Comparison of ENCODE assay signal across 6 cellular contexts in the genomic region with DNA sequence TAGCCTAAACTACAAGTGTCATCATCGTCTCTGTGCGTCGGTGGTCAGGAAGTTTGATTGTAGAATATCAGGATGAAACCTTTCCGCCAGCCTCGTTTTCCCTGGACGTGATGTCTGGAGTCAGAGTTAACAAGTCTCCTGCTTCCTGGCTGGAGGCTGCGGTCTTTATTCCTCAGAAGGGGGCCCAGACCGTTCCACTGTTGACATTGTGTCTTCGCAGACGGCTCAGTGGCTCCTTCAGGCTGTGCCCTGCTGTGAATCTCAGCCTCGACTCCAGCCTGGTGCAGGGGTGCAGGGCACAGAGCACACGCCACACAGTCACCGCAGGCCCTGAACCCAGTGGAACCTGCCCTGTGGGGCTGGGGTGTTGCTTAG.
"Had no signal": no experiment of that assay in that cellular context is flagged by ENCODE, and none has a peak within 500 bp of the region (broad histone marks: within the 10 kb centered on the region; RNA-seq: fewer than 3 reads in every experiment).

No MANE protein-coding gene starts in this region.

- DNase-seq: GM23248, GOT3, H9, HCEC 1CT, KBM-7 had no signal

- H2AFZ ChIP-seq: GM23248 had no signal

- H3K9ac ChIP-seq: GM23248 had no signal

- H3K4me3 ChIP-seq: GM23248 had no signal

- H3K36me3 Mint-ChIP-seq: IgD-negative memory B cell had no signal

- H3K27ac Mint-ChIP-seq: H9, IgD-negative memory B cell had no signal

- H3K27me3 Mint-ChIP-seq: IgD-negative memory B cell had no signal

- H3K4me3 Mint-ChIP-seq: H9, IgD-negative memory B cell had no signal

- H3K9me3 Mint-ChIP-seq: H9 had no signal

- H3K27ac ChIP-seq: GM23248 had no signal
